ENCODE assay signal across 26 cellular contexts in genomic region chr3:15060029-15060428, GRCh38. TPM values are rescaled to one million over a fixed set of nuclear protein-coding genes. Genes with fewer than 3 reads are reported as not detected.
DNase-seq lines count a peak whose midpoint lies in the region; ATAC-seq, FAIRE-seq and TF ChIP-seq lines count a peak whose summit lies in the region.
"Had no signal": no experiment of that assay in that cellular context is flagged by ENCODE, and none has a peak within 500 bp of the region (broad histone marks: within the 10 kb centered on the region; RNA-seq: fewer than 3 reads in every experiment).

No MANE protein-coding gene starts in this region.

- peaks cover 18% of the 10 kb centered on the region for H3K36me3 Mint-ChIP-seq in T-helper 1 cell treated with Interleukin-12 subunit alpha and Interleukin-12 subunit beta and Interleukin-4 antibody, amounts not matched to agents 30 μg/mL and 1 μg/mL, for 36 hours (ENCODE audit: low read depth)
- H3K36me3 Mint-ChIP-seq in neural crest cell (ENCODE audit: low read depth), result peaks cover 32% of the 10 kb centered on the region

- TF ChIP-seq POLR2A in HepG2 (IDR thresholded peaks at IDR 0.05; ENCODE audit: insufficient read depth in 1 of 2, low read depth in 2 of 2, low read length in 2 of 2) (no peak), right lobe of liver (IDR thresholded peaks at IDR 0.05) (no peak)

- CTCF ChIA-PET in HepG2 (lab: Yijun Ruan, JAX; ENCODE audit: low intra/inter-chr PET ratio, low total read pairs), result no interaction called here
- CTCF ChIA-PET in HEK293T (lab: Yijun Ruan, JAX), result no interaction called here

- ATAC-seq in HepG2 (no peak), right lobe of liver (no peak), omental fat pad (ENCODE audit: low FRiP score) (no peak)

- peaks cover 26% of the 10 kb centered on the region for H3K4me1 Mint-ChIP-seq in T-helper 1 cell treated with Interleukin-12 subunit alpha and Interleukin-12 subunit beta and Interleukin-4 antibody, amounts not matched to agents 30 μg/mL and 1 μg/mL, for 36 hours (ENCODE audit: low read depth)
- peaks cover 21% of the 10 kb centered on the region for H3K4me1 Mint-ChIP-seq in neural crest cell

- intact Hi-C loops in HepG2 (cut with micrococcal nuclease; ENCODE audit: unreplicated experiment), result no loop called here
- intact Hi-C loops in right lobe of liver (cut with DNase I), result no loop called here

- no peaks in the 10 kb centered on the region; a peak in 1 of 5 replicates for H3K27me3 ChIP-seq in HepG2 (ENCODE audit: control insufficient read depth in 1 of 2, insufficient read depth in 2 of 2, low read length in 2 of 2)
- no peaks in the 10 kb centered on the region for H3K27me3 ChIP-seq in right lobe of liver
- H3K27me3 ChIP-seq: BLaER1, SJCRH30 had no signal

- H3K4me3 ChIP-seq in HepG2 (replicated peaks in 1 of 3; ENCODE audit: insufficient read depth in 1 of 3, low read depth in 2 of 3, low read length in 3 of 3) (no peak overlapping the region), right lobe of liver (no peak overlapping the region)
- H3K4me3 ChIP-seq: BLaER1, SJCRH30 had no signal

- POLR2A ChIA-PET in HepG2 (lab: Yijun Ruan, JAX) (no interaction called here), HEK293T (lab: Yijun Ruan, JAX) (interaction anchor here (0.7 to 1.3 kb wide), 3 partner anchors 9 to 18 kb away, joined by 3 read pairs; no protein-coding TSS in a partner anchor)

- TF ChIP-seq EP300 in HepG2 (IDR thresholded peaks at IDR 0.05; ENCODE audit: low read depth in 2 of 2, low read length in 2 of 2) (no peak), HepG2 (CRISPR knock-in tag; IDR thresholded peaks at IDR 0.05; ENCODE audit: borderline replicate concordance) (no peak)

- H3K9ac ChIP-seq in HepG2 (ENCODE audit: insufficient read depth, low read depth, low read length), result no peak overlapping the region
- H3K9ac ChIP-seq: BLaER1 had no signal

- H3K4me2 ChIP-seq in HepG2 (ENCODE audit: low read depth, low read length), result no peak overlapping the region
- H3K4me2 ChIP-seq: BLaER1 had no signal

- peak overlapping the region; percentile 55 for H3K27ac Mint-ChIP-seq in T-helper 1 cell treated with Interleukin-12 subunit alpha and Interleukin-12 subunit beta and Interleukin-4 antibody, amounts not matched to agents 30 μg/mL and 1 μg/mL, for 36 hours
- no peak overlapping the region for H3K27ac Mint-ChIP-seq in neural crest cell (ENCODE audit: unreplicated experiment)
- H3K27ac Mint-ChIP-seq: CD4-positive, alpha-beta T cell had no signal

- H3K79me2 ChIP-seq in HepG2 (ENCODE audit: insufficient read depth, low read length), result peaks cover 66% of the 10 kb centered on the region

- peaks cover 14 to 46% of the 10 kb centered on the region in 2 experiments for H3K36me3 ChIP-seq in HepG2 (replicated peaks in 1 of 2; ENCODE audit: control insufficient read depth in 1 of 2, insufficient read depth in 2 of 2, low read length in 2 of 2)
- H3K36me3 ChIP-seq in right lobe of liver, result peaks cover 0 to 21% (median 7%) of the 10 kb centered on the region in 4 donors

- TF ChIP-seq RAD21 in HepG2 (CRISPR knock-in tag; IDR thresholded peaks at IDR 0.05), result no peak

- no peaks in the 10 kb centered on the region for H3K9me3 ChIP-seq in HepG2 (ENCODE audit: low read length)
- H3K9me3 ChIP-seq in right lobe of liver, result no peaks in the 10 kb centered on the region
- H3K9me3 ChIP-seq: BLaER1, SJCRH30 had no signal

- H3K4me1 ChIP-seq in HepG2 (ENCODE audit: insufficient read depth, low read length) (peaks cover 19% of the 10 kb centered on the region), right lobe of liver (peaks cover 0 to 15% (median 5%) of the 10 kb centered on the region in 4 donors)
- H3K4me1 ChIP-seq: SJCRH30 had no signal

- FAIRE-seq in HepG2 (lab: Jason Lieb, UNC), result no peak
- FAIRE-seq: GM12891, HTR-8/SVneo, RCC 7860 had no signal

- no peak overlapping the region for H2AFZ ChIP-seq in HepG2 (ENCODE audit: low read length)

- 92% methylated on average over 3 of the region's 3 CpGs for WGBS in HepG2 (ENCODE audit: low lambda C conversion rate)
- WGBS in right lobe of liver (ENCODE audit: insufficient coverage, low coverage, low lambda C conversion rate, missing lambda C conversion rate), result 80% methylated on average over 3 of the region's 3 CpGs

- H3K27me3 Mint-ChIP-seq in T-helper 1 cell treated with Interleukin-12 subunit alpha and Interleukin-12 subunit beta and Interleukin-4 antibody, amounts not matched to agents 30 μg/mL and 1 μg/mL, for 36 hours (ENCODE audit: low read depth), result no peaks in the 10 kb centered on the region
- no peaks in the 10 kb centered on the region for H3K27me3 Mint-ChIP-seq in neural crest cell (ENCODE audit: low read depth)
- H3K27me3 Mint-ChIP-seq: CD4-positive, alpha-beta T cell; IgD-negative memory B cell had no signal

- in situ Hi-C loops in HepG2 (cut with HindIII; ENCODE audit: extremely low pct_ligation_motif_present, low pct_unique_long_range_greater_than_20kb), result no loop called here

- no peak overlapping the region for H3K27ac ChIP-seq in HepG2 (ENCODE audit: extremely low read length, insufficient read depth, low read length)
- no peak overlapping the region for H3K27ac ChIP-seq in right lobe of liver
- H3K27ac ChIP-seq: 22Rv1, BLaER1, SJCRH30 had no signal

- H3K4me3 Mint-ChIP-seq in T-helper 1 cell treated with Interleukin-12 subunit alpha and Interleukin-12 subunit beta and Interleukin-4 antibody, amounts not matched to agents 30 μg/mL and 1 μg/mL, for 36 hours, result no peak overlapping the region
- peak overlapping the region; percentile 51 for H3K4me3 Mint-ChIP-seq in neural crest cell
- H3K4me3 Mint-ChIP-seq: CD4-positive, alpha-beta T cell had no signal

- BruUV-seq in HepG2 (replicated peaks; lab: Mats Ljungman, UMichigan), result no TSS peak

- no peaks in the 10 kb centered on the region for H3K9me3 Mint-ChIP-seq in T-helper 1 cell treated with Interleukin-12 subunit alpha and Interleukin-12 subunit beta and Interleukin-4 antibody, amounts not matched to agents 30 μg/mL and 1 μg/mL, for 36 hours
- peaks cover 2% of the 10 kb centered on the region for H3K9me3 Mint-ChIP-seq in neural crest cell
- H3K9me3 Mint-ChIP-seq: CD4-positive, alpha-beta T cell had no signal

- DNase-seq in T-helper 1 cell (no peak), HepG2 (ENCODE audit: low spot score) (no peak), right lobe of liver (no peak), neural crest cell (ENCODE audit: low read depth, low spot score) (no peak), HT-29 (ENCODE audit: low spot score) (no peak), omental fat pad (ENCODE audit: low spot score) (no peak), HEK293T (ENCODE audit: extremely low spot score) (no peak)
- DNase-seq: ACHN; Calu3; CD4-positive, alpha-beta T cell; DMS153; H7; NCI-H1105 treated with DMSO at 0.1 percent for 48 hours; NCI-H1694; NCI-H2081; NCI-H2171 treated with DMSO at 0.1 percent for 48 hours; NCI-H524 treated with DMSO at 0.1 percent for 48 hours; OCI-M1; SJCRH30 had no signal

- no peak for TF ChIP-seq CTCF in HepG2 (CRISPR knock-in tag; IDR thresholded peaks at IDR 0.05)
- TF ChIP-seq CTCF in right lobe of liver (IDR thresholded peaks at IDR 0.05), result no peak
- no peak for TF ChIP-seq CTCF in neural crest cell (conservative IDR thresholded peaks at IDR 0.05)
- no peak for TF ChIP-seq CTCF in omental fat pad (IDR thresholded peaks at IDR 0.05)

- peaks cover 26% of the 10 kb centered on the region for H4K20me1 ChIP-seq in HepG2 (ENCODE audit: insufficient read depth, low read length)

RNA-seq across cellular contexts. Expression of gene MRPS25, which starts 5.1 kb away (rescaled TPM):
- 69.2 and 74.3 TPM in 2 replicates for total RNA-seq in HepG2 (2016; rRNA removed; fragmentation: Illumina TruSeq; extraction: Trizol)
- total RNA-seq in HepG2 (2016; cell fraction: cytosol; rRNA removed; fragmentation: Illumina TruSeq; extraction: Trizol; ENCODE audit: low read depth), result 14.2 and 14.8 TPM in 2 replicates
- 70.2 and 72.6 TPM in 2 replicates for total RNA-seq in HepG2 (2016; cell fraction: insoluble cytoplasmic fraction; rRNA removed; fragmentation: Illumina TruSeq; extraction: Trizol)
- total RNA-seq in HepG2 (2016; cell fraction: membrane; rRNA removed; fragmentation: Illumina TruSeq; extraction: Trizol), result 27.9 and 28.9 TPM in 2 replicates
- 64.0 TPM in 2 replicates for total RNA-seq in HepG2 (2016; cell fraction: nucleus; rRNA removed; fragmentation: Illumina TruSeq; extraction: Trizol)
- 54.7 and 60.1 TPM in 2 replicates for polyA plus RNA-seq in HepG2 (2011; rRNA removed)
- polyA plus RNA-seq in HepG2 (2011; cell fraction: cytosol; rRNA removed), result 28.6 and 33.5 TPM in 2 replicates
- 148 and 153 TPM in 2 replicates for polyA plus RNA-seq in HepG2 (2011; cell fraction: nucleus; rRNA removed)
- 41.3 and 42.1 TPM in 2 replicates for polyA plus RNA-seq in HepG2 (2012)
- polyA plus RNA-seq in HepG2 (2016; cell fraction: cytosol; fragmentation: Illumina TruSeq; extraction: Trizol; ENCODE audit: low read depth), result 23.2 and 27.5 TPM in 2 replicates
- 79.2 and 82.6 TPM in 2 replicates for polyA plus RNA-seq in HepG2 (2016; cell fraction: insoluble cytoplasmic fraction; fragmentation: Illumina TruSeq; extraction: Trizol; ENCODE audit: low read depth)
- 27.1 and 31.5 TPM in 2 replicates for polyA plus RNA-seq in HepG2 (2016; cell fraction: membrane; fragmentation: Illumina TruSeq; extraction: Trizol; ENCODE audit: low read depth)
- 204 and 214 TPM in 2 replicates for polyA plus RNA-seq in HepG2 (2016; cell fraction: nucleus; fragmentation: Illumina TruSeq; extraction: Trizol; ENCODE audit: insufficient read depth, low read depth)
- 20.9 and 34.4 TPM in 2 replicates for polyA minus RNA-seq in HepG2 (2011; rRNA and poly(A)+ RNA removed; ENCODE audit: low replicate concordance)
- 12.5 and 15.0 TPM in 2 replicates for polyA minus RNA-seq in HepG2 (2011; cell fraction: cytosol; rRNA and poly(A)+ RNA removed)
- 53.0 and 61.3 TPM in 2 replicates for polyA minus RNA-seq in HepG2 (2011; cell fraction: nucleus; rRNA and poly(A)+ RNA removed)
- total RNA-seq in right lobe of liver, result 10 to 100 TPM; 36.8 to 53.6 (median 48.0) TPM
- 60.9 and 62.0 TPM in 2 replicates for total RNA-seq in neural crest cell
- total RNA-seq in HT-29 (2014; rRNA removed; shearing (Covaris generic)), result 25.8 and 28.8 TPM in 2 replicates
- 10 to 100 TPM; 27.1 to 41.3 (median 36.1) TPM for total RNA-seq in omental fat pad

RNA-seq across cellular contexts. Expression of gene RBSN, which starts 38.9 kb away (rescaled TPM):
- total RNA-seq in HepG2 (2016; rRNA removed; fragmentation: Illumina TruSeq; extraction: Trizol), result 11.8 and 14.7 TPM in 2 replicates
- total RNA-seq in HepG2 (2016; cell fraction: cytosol; rRNA removed; fragmentation: Illumina TruSeq; extraction: Trizol; ENCODE audit: low read depth), result 3.7 and 3.9 TPM in 2 replicates
- 10.8 and 13.0 TPM in 2 replicates for total RNA-seq in HepG2 (2016; cell fraction: insoluble cytoplasmic fraction; rRNA removed; fragmentation: Illumina TruSeq; extraction: Trizol)
- 10.4 and 11.3 TPM in 2 replicates for total RNA-seq in HepG2 (2016; cell fraction: membrane; rRNA removed; fragmentation: Illumina TruSeq; extraction: Trizol)
- 10.6 and 12.4 TPM in 2 replicates for total RNA-seq in HepG2 (2016; cell fraction: nucleus; rRNA removed; fragmentation: Illumina TruSeq; extraction: Trizol)
- polyA plus RNA-seq in HepG2 (2011; rRNA removed), result 7.9 and 9.4 TPM in 2 replicates
- 3.7 and 5.1 TPM in 2 replicates for polyA plus RNA-seq in HepG2 (2011; cell fraction: cytosol; rRNA removed)
- 22.2 and 23.7 TPM in 2 replicates for polyA plus RNA-seq in HepG2 (2011; cell fraction: nucleus; rRNA removed)
- polyA plus RNA-seq in HepG2 (2012), result 8.1 and 8.8 TPM in 2 replicates
- polyA plus RNA-seq in HepG2 (2016; cell fraction: cytosol; fragmentation: Illumina TruSeq; extraction: Trizol; ENCODE audit: low read depth), result 3.3 and 4.1 TPM in 2 replicates
- 8.2 and 9.0 TPM in 2 replicates for polyA plus RNA-seq in HepG2 (2016; cell fraction: insoluble cytoplasmic fraction; fragmentation: Illumina TruSeq; extraction: Trizol; ENCODE audit: low read depth)
- 5.9 and 6.1 TPM in 2 replicates for polyA plus RNA-seq in HepG2 (2016; cell fraction: membrane; fragmentation: Illumina TruSeq; extraction: Trizol; ENCODE audit: low read depth)
- 15.4 and 16.1 TPM in 2 replicates for polyA plus RNA-seq in HepG2 (2016; cell fraction: nucleus; fragmentation: Illumina TruSeq; extraction: Trizol; ENCODE audit: insufficient read depth, low read depth)
- 15.6 and 28.8 TPM in 2 replicates for polyA minus RNA-seq in HepG2 (2011; rRNA and poly(A)+ RNA removed; ENCODE audit: low replicate concordance)
- polyA minus RNA-seq in HepG2 (2011; cell fraction: cytosol; rRNA and poly(A)+ RNA removed), result 7.3 and 10.0 TPM in 2 replicates
- polyA minus RNA-seq in HepG2 (2011; cell fraction: nucleus; rRNA and poly(A)+ RNA removed), result 15.7 and 18.5 TPM in 2 replicates
- total RNA-seq in right lobe of liver, result 10 to 100 TPM; 10.5 to 13.9 (median 11.5) TPM
- total RNA-seq in neural crest cell, result 29.6 and 29.7 TPM in 2 replicates
- 5.6 and 5.8 TPM in 2 replicates for total RNA-seq in HT-29 (2014; rRNA removed; shearing (Covaris generic))
- total RNA-seq in omental fat pad, result 10 to 100 TPM; 22.3 to 32.3 (median 23.3) TPM
